Comparison of ENCODE assay signal across 1 cellular context in the genomic region with DNA sequence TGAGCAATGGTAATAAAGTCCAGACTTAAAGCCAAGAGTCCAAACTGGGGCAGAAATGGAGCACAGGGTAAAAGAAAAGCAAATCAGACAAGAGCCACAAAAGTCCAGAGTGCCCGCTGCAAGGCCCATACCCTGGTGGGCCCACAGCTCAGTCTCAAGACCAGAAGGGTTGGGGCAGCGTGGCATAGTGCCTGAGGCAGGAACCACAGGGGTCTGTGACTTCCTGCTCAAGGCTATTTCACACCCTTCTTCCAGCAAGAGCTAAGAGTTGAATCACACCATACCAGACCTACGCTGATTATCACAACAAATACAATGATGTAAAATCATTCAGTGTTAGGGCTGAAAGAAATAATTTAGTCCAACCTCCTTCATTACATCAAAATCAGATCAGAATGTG.
TF ChIP-seq lines count a peak whose summit lies in the region.

No MANE protein-coding gene starts in this region.

TF ChIP-seq in GM23338, 12 proteins besides CTCF, POLR2A, EP300 and RAD21 (continued from another document):
- TF ChIP-seq, protein P1, sequence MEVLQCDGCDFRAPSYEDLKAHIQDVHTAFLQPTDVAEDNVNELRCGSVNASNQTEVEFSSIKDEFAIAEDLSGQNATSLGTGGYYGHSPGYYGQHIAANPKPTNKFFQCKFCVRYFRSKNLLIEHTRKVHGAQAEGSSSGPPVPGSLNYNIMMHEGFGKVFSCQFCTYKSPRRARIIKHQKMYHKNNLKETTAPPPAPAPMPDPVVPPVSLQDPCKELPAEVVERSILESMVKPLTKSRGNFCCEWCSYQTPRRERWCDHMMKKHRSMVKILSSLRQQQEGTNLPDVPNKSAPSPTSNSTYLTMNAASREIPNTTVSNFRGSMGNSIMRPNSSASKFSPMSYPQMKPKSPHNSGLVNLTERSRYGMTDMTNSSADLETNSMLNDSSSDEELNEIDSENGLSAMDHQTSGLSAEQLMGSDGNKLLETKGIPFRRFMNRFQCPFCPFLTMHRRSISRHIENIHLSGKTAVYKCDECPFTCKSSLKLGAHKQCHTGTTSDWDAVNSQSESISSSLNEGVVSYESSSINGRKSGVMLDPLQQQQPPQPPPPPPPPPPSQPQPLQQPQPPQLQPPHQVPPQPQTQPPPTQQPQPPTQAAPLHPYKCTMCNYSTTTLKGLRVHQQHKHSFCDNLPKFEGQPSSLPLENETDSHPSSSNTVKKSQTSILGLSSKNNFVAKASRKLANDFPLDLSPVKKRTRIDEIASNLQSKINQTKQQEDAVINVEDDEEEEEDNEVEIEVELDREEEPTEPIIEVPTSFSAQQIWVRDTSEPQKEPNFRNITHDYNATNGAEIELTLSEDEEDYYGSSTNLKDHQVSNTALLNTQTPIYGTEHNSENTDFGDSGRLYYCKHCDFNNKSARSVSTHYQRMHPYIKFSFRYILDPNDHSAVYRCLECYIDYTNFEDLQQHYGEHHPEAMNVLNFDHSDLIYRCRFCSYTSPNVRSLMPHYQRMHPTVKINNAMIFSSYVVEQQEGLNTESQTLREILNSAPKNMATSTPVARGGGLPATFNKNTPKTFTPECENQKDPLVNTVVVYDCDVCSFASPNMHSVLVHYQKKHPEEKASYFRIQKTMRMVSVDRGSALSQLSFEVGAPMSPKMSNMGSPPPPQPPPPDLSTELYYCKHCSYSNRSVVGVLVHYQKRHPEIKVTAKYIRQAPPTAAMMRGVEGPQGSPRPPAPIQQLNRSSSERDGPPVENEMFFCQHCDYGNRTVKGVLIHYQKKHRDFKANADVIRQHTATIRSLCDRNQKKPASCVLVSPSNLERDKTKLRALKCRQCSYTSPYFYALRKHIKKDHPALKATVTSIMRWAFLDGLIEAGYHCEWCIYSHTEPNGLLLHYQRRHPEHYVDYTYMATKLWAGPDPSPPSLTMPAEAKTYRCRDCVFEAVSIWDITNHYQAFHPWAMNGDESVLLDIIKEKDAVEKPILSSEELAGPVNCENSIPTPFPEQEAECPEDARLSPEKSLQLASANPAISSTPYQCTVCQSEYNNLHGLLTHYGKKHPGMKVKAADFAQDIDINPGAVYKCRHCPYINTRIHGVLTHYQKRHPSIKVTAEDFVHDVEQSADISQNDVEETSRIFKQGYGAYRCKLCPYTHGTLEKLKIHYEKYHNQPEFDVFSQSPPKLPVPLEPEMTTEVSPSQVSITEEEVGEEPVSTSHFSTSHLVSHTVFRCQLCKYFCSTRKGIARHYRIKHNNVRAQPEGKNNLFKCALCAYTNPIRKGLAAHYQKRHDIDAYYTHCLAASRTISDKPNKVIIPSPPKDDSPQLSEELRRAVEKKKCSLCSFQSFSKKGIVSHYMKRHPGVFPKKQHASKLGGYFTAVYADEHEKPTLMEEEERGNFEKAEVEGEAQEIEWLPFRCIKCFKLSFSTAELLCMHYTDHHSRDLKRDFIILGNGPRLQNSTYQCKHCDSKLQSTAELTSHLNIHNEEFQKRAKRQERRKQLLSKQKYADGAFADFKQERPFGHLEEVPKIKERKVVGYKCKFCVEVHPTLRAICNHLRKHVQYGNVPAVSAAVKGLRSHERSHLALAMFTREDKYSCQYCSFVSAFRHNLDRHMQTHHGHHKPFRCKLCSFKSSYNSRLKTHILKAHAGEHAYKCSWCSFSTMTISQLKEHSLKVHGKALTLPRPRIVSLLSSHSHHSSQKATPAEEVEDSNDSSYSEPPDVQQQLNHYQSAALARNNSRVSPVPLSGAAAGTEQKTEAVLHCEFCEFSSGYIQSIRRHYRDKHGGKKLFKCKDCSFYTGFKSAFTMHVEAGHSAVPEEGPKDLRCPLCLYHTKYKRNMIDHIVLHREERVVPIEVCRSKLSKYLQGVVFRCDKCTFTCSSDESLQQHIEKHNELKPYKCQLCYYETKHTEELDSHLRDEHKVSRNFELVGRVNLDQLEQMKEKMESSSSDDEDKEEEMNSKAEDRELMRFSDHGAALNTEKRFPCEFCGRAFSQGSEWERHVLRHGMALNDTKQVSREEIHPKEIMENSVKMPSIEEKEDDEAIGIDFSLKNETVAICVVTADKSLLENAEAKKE (CRISPR knock-in tag; IDR thresholded peaks at IDR 0.05), result no peak
- no peak for TF ChIP-seq POLR2AphosphoS5 (IDR thresholded peaks at IDR 0.05; ENCODE audit: low read depth)
- TF ChIP-seq JUNB (IDR thresholded peaks at IDR 0.05; ENCODE audit: unreplicated experiment), result no peak
- TF ChIP-seq, protein P2, sequence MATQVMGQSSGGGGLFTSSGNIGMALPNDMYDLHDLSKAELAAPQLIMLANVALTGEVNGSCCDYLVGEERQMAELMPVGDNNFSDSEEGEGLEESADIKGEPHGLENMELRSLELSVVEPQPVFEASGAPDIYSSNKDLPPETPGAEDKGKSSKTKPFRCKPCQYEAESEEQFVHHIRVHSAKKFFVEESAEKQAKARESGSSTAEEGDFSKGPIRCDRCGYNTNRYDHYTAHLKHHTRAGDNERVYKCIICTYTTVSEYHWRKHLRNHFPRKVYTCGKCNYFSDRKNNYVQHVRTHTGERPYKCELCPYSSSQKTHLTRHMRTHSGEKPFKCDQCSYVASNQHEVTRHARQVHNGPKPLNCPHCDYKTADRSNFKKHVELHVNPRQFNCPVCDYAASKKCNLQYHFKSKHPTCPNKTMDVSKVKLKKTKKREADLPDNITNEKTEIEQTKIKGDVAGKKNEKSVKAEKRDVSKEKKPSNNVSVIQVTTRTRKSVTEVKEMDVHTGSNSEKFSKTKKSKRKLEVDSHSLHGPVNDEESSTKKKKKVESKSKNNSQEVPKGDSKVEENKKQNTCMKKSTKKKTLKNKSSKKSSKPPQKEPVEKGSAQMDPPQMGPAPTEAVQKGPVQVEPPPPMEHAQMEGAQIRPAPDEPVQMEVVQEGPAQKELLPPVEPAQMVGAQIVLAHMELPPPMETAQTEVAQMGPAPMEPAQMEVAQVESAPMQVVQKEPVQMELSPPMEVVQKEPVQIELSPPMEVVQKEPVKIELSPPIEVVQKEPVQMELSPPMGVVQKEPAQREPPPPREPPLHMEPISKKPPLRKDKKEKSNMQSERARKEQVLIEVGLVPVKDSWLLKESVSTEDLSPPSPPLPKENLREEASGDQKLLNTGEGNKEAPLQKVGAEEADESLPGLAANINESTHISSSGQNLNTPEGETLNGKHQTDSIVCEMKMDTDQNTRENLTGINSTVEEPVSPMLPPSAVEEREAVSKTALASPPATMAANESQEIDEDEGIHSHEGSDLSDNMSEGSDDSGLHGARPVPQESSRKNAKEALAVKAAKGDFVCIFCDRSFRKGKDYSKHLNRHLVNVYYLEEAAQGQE (IDR thresholded peaks at IDR 0.05; ENCODE audit: unreplicated experiment), result no peak
